8 cellular contexts compared by ENCODE assay signal in the genomic region with DNA sequence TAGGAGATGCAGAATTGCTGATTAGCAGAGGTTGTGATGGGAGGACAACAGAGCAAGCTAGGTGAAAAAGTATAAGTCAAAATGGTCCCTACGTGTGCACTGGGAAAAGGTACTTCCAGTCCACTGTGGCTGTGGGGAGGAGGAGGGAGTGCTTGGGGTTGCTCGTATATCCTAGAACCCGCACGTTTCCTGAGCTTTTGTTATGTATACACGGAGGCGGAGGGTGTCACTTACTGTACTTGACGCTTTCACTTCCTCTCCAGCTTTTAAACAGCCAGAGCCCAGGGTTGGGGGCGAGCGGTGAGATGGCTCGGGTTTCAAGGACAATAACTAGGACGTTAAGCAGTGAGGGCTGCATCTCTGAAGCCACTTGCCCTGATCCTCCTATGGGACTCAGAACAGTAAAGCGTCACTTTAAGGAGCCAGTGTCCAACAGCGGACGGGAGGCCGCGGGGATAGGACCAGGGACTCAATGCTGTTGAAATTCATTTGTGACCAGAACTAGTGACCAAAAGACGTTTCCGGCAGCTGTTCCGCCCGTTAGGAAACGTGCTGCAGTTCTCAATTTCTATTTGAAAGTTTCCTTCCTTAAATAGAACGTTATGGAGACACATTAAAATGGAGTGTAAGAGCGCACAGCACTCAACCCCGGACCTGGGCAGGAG. TPM values are rescaled to one million over a fixed set of nuclear protein-coding genes. Genes with fewer than 3 reads are reported as not detected.
A peak's percentile ranks its signal among the peaks of the same experiment; 100 is the strongest.
DNase-seq lines count a peak whose midpoint lies in the region; ATAC-seq, FAIRE-seq and TF ChIP-seq lines count a peak whose summit lies in the region.

No MANE protein-coding gene starts in this region.

- H3K36me3 ChIP-seq in duodenal mucosa (ENCODE audit: control insufficient read depth in 1 of 2, insufficient read depth in 2 of 2, low read length in 2 of 2) (no peaks in the 10 kb centered on the region), HepG2 (replicated peaks in 1 of 2; ENCODE audit: control insufficient read depth in 1 of 2, insufficient read depth in 2 of 2, low read length in 2 of 2) (no peaks in the 10 kb centered on the region)

- H3K4me1 ChIP-seq in duodenal mucosa (ENCODE audit: control insufficient read depth in 1 of 2, insufficient read depth in 2 of 2, low read length in 2 of 2): peaks cover 7 to 30% of the 10 kb centered on the region in 2 donors
- peaks cover 28% of the 10 kb centered on the region; the same call in 1 of the 2 replicates for H3K4me1 ChIP-seq in HepG2 (ENCODE audit: insufficient read depth, low read length)

- in situ Hi-C loops in HepG2 (cut with HindIII; ENCODE audit: extremely low pct_ligation_motif_present, low pct_unique_long_range_greater_than_20kb): no loop called here

- CTCF ChIA-PET in HepG2 (lab: Yijun Ruan, JAX; ENCODE audit: low intra/inter-chr PET ratio, low total read pairs): no interaction called here

- H3K9me3 ChIP-seq in duodenal mucosa (ENCODE audit: control insufficient read depth in 1 of 2, low read length in 2 of 2) (no peaks in the 10 kb centered on the region), HepG2 (ENCODE audit: low read length) (no peaks in the 10 kb centered on the region)

- no peak for TF ChIP-seq POLR2A in HepG2 (IDR thresholded peaks at IDR 0.05; ENCODE audit: insufficient read depth in 1 of 2, low read depth in 2 of 2, low read length in 2 of 2)

- ATAC-seq in SK-N-SH treated with all-trans-retinoic acid at 6 μM for 48 hours (peak; percentile 55), HepG2 (peak; percentile 67)

- H3K4me2 ChIP-seq in HepG2 (ENCODE audit: low read depth, low read length): peak overlapping the region; percentile 86

- DNase-seq in GM10266 (ENCODE audit: extremely low spot score) (peak; percentile 19), HFF-Myc (ENCODE audit: extremely low read depth, low read depth) (peak; percentile 64), NCI-H1092 (lab: John Stamatoyannopoulos, UW) (peak; percentile 79), HepG2 (ENCODE audit: low spot score) (peak; percentile 0), superior temporal gyrus (ENCODE audit: extremely low spot score) (peak; percentile 67), NCI-H1930 (lab: John Stamatoyannopoulos, UW) (no peak)

- peaks cover 0 to 4% of the 10 kb centered on the region in 2 donors for H3K27me3 ChIP-seq in duodenal mucosa (ENCODE audit: control insufficient read depth in 1 of 2, insufficient read depth in 2 of 2, low read length in 2 of 2)
- H3K27me3 ChIP-seq in HepG2 (ENCODE audit: control insufficient read depth in 1 of 2, insufficient read depth in 2 of 2, low read length in 2 of 2): no peaks in the 10 kb centered on the region; a peak in 1 of 5 replicates

- no peaks in the 10 kb centered on the region for H3K79me2 ChIP-seq in HepG2 (ENCODE audit: insufficient read depth, low read length)

- H3K4me3 ChIP-seq in HFF-Myc (replicated peaks; ENCODE audit: low read depth, low read length): peak overlapping the region; percentile 49
- peak overlapping the region; percentile 89 to 94 for H3K4me3 ChIP-seq in duodenal mucosa (ENCODE audit: low read depth in 1 of 2, low read length in 2 of 2)
- H3K4me3 ChIP-seq in HepG2 (replicated peaks in 1 of 3; ENCODE audit: insufficient read depth in 1 of 3, low read depth in 2 of 3, low read length in 3 of 3): peak overlapping the region; percentile 43 to 69 (median 54)

- no peaks in the 10 kb centered on the region for H4K20me1 ChIP-seq in HepG2 (ENCODE audit: insufficient read depth, low read length)

- intact Hi-C loops in HepG2 (cut with micrococcal nuclease; ENCODE audit: unreplicated experiment): no loop called here

- WGBS in HepG2 (ENCODE audit: low lambda C conversion rate): 4% methylated on average over 14 of the region's 24 CpGs

- H2AFZ ChIP-seq in HepG2 (ENCODE audit: low read length): peak overlapping the region; percentile 65

- no peak for TF ChIP-seq RAD21 in HepG2 (CRISPR knock-in tag; IDR thresholded peaks at IDR 0.05)

- no peak for FAIRE-seq in HepG2 (lab: Jason Lieb, UNC)

- POLR2A ChIA-PET in HepG2 (lab: Yijun Ruan, JAX): no interaction called here

- BruUV-seq in HepG2 (replicated peaks; lab: Mats Ljungman, UMichigan): no TSS peak

- H3K9ac ChIP-seq in duodenal mucosa (ENCODE audit: low read depth in 1 of 2, low read length in 2 of 2): peak overlapping the region; percentile 48 to 63
- no peak overlapping the region for H3K9ac ChIP-seq in HepG2 (ENCODE audit: insufficient read depth, low read depth, low read length)

- H3K27ac ChIP-seq in duodenal mucosa (ENCODE audit: low read depth, low read length): peak overlapping the region; percentile 70
- H3K27ac ChIP-seq in HepG2 (ENCODE audit: extremely low read length, insufficient read depth, low read length): no peak overlapping the region

- TF ChIP-seq CTCF in GM10266 (IDR thresholded peaks at IDR 0.05; ENCODE audit: control insufficient read depth, insufficient read depth, low read depth, missing control alignments) (no peak), HFF-Myc (IDR thresholded peaks at IDR 0.05; ENCODE audit: low read depth, low read length, missing control alignments) (no peak), HepG2 (CRISPR knock-in tag; IDR thresholded peaks at IDR 0.05) (no peak)

- TF ChIP-seq EP300 in HepG2 (IDR thresholded peaks at IDR 0.05; ENCODE audit: low read depth in 2 of 2, low read length in 2 of 2) (no peak), HepG2 (CRISPR knock-in tag; IDR thresholded peaks at IDR 0.05; ENCODE audit: borderline replicate concordance) (no peak)

TF ChIP-seq in SK-N-SH treated with all-trans-retinoic acid at 6 μM for 48 hours, 23 proteins besides CTCF, POLR2A, EP300 and RAD21 (continues in another document):
- TF ChIP-seq, protein P1, sequence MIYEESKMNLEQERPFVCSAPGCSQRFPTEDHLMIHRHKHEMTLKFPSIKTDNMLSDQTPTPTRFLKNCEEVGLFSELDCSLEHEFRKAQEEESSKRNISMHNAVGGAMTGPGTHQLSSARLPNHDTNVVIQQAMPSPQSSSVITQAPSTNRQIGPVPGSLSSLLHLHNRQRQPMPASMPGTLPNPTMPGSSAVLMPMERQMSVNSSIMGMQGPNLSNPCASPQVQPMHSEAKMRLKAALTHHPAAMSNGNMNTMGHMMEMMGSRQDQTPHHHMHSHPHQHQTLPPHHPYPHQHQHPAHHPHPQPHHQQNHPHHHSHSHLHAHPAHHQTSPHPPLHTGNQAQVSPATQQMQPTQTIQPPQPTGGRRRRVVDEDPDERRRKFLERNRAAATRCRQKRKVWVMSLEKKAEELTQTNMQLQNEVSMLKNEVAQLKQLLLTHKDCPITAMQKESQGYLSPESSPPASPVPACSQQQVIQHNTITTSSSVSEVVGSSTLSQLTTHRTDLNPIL (CRISPR knock-in tag; IDR thresholded peaks at IDR 0.05; ENCODE audit: low read depth): no peak
- TF ChIP-seq RARB (CRISPR knock-in tag; IDR thresholded peaks at IDR 0.05) (no peak), ARNTL (CRISPR knock-in tag; IDR thresholded peaks at IDR 0.05; ENCODE audit: borderline replicate concordance, low read depth) (no peak), ZFP3 (CRISPR knock-in tag; IDR thresholded peaks at IDR 0.05) (0 out of 2 replicates have a peak, but pooled peaks have one; percentile 14)

TF ChIP-seq in HepG2, 621 proteins besides CTCF, POLR2A, EP300 and RAD21 (continues in another document):
- TF ChIP-seq, protein P2, sequence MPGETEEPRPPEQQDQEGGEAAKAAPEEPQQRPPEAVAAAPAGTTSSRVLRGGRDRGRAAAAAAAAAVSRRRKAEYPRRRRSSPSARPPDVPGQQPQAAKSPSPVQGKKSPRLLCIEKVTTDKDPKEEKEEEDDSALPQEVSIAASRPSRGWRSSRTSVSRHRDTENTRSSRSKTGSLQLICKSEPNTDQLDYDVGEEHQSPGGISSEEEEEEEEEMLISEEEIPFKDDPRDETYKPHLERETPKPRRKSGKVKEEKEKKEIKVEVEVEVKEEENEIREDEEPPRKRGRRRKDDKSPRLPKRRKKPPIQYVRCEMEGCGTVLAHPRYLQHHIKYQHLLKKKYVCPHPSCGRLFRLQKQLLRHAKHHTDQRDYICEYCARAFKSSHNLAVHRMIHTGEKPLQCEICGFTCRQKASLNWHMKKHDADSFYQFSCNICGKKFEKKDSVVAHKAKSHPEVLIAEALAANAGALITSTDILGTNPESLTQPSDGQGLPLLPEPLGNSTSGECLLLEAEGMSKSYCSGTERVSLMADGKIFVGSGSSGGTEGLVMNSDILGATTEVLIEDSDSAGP (CRISPR knock-in tag; IDR thresholded peaks at IDR 0.05; ENCODE audit: borderline replicate concordance): 0 out of 2 replicates have a peak, but pooled peaks have one; percentile 17
- TF ChIP-seq GABPA (IDR thresholded peaks at IDR 0.05; ENCODE audit: low read depth, low read length) (no peak), GABPA (CRISPR knock-in tag; IDR thresholded peaks at IDR 0.05; ENCODE audit: low read depth) (0 out of 2 replicates have a peak, but pooled peaks have one; percentile 28), ADNP (CRISPR knock-in tag; IDR thresholded peaks at IDR 0.05) (no peak), NFYB (CRISPR knock-in tag; IDR thresholded peaks at IDR 0.05) (peak; percentile 29; the same call in 1 of the 2 replicates)

RNA-seq across cellular contexts. Expression of a gene that starts 1.0 kb away (rescaled TPM):
- total RNA-seq in HepG2 (2016; rRNA removed; fragmentation: Illumina TruSeq; extraction: Trizol): 0.24 and 0.48 TPM in 2 replicates
- total RNA-seq in HepG2 (2016; cell fraction: cytosol; rRNA removed; fragmentation: Illumina TruSeq; extraction: Trizol; ENCODE audit: low read depth): 0.10 TPM in 1 of 2 replicates, not detected in the other
- 0.09 and 0.51 TPM in 2 replicates for total RNA-seq in HepG2 (2016; cell fraction: insoluble cytoplasmic fraction; rRNA removed; fragmentation: Illumina TruSeq; extraction: Trizol)
- total RNA-seq in HepG2 (2016; cell fraction: membrane; rRNA removed; fragmentation: Illumina TruSeq; extraction: Trizol): 0.15 TPM in 1 of 2 replicates, not detected in the other
- total RNA-seq in HepG2 (2016; cell fraction: nucleus; rRNA removed; fragmentation: Illumina TruSeq; extraction: Trizol): 0.47 and 0.50 TPM in 2 replicates
- 0.04 and 0.08 TPM in 2 replicates for polyA plus RNA-seq in HepG2 (2011; rRNA removed)
- polyA plus RNA-seq in HepG2 (2011; cell fraction: cytosol; rRNA removed): 0.01 and 0.09 TPM in 2 replicates
- 0.28 and 0.42 TPM in 2 replicates for polyA plus RNA-seq in HepG2 (2011; cell fraction: nucleus; rRNA removed)
- 0.21 TPM in 1 of 2 replicates, not detected in the other for polyA plus RNA-seq in HepG2 (2012)
- not detected in 2 replicates for polyA plus RNA-seq in HepG2 (2016; cell fraction: cytosol; fragmentation: Illumina TruSeq; extraction: Trizol; ENCODE audit: low read depth)
- polyA plus RNA-seq in HepG2 (2016; cell fraction: insoluble cytoplasmic fraction; fragmentation: Illumina TruSeq; extraction: Trizol; ENCODE audit: low read depth): 0.25 and 0.35 TPM in 2 replicates
- 0.03 TPM in 1 of 2 replicates, not detected in the other for polyA plus RNA-seq in HepG2 (2016; cell fraction: membrane; fragmentation: Illumina TruSeq; extraction: Trizol; ENCODE audit: low read depth)
- 0.15 TPM in 1 of 2 replicates, not detected in the other for polyA plus RNA-seq in HepG2 (2016; cell fraction: nucleus; fragmentation: Illumina TruSeq; extraction: Trizol; ENCODE audit: insufficient read depth, low read depth)
- 0.68 TPM in 1 of 2 replicates, not detected in the other for polyA minus RNA-seq in HepG2 (2011; rRNA and poly(A)+ RNA removed; ENCODE audit: low replicate concordance)
- not detected in 2 replicates for polyA minus RNA-seq in HepG2 (2011; cell fraction: cytosol; rRNA and poly(A)+ RNA removed)
- 0.87 TPM in 1 of 2 replicates, not detected in the other for polyA minus RNA-seq in HepG2 (2011; cell fraction: nucleus; rRNA and poly(A)+ RNA removed)

Comparison
In these comparisons a context has a peak if more than half of its experiments do, and no peak if none do; other contexts are left out.
1. DNase-seq: peak in GM10266 (single experiment), HFF-Myc (single experiment), NCI-H1092 (single experiment), HepG2 (single experiment) and superior temporal gyrus (single experiment); none in NCI-H1930 (0 of 2).
2. Peak in every context shown above with its lines, with median percentiles within 50 percentile points of each other: H3K4me3 ChIP-seq.